Comparison of ENCODE assay signal across 8 cellular contexts in genomic region chr16:58501242-58502131, GRCh38. TPM values are rescaled to one million over a fixed set of nuclear protein-coding genes. Genes with fewer than 3 reads are reported as not detected.
DNase-seq lines count a peak whose midpoint lies in the region; FAIRE-seq and TF ChIP-seq lines count a peak whose summit lies in the region.

No MANE protein-coding gene starts in this region.

- no peaks in the 10 kb centered on the region for H3K9me3 Mint-ChIP-seq in activated T-cell treated with anti-CD3 and anti-CD28 coated beads, Interleukin-2, amount 50 U/mL, for 24 hours

- no peaks in the 10 kb centered on the region for H3K36me3 Mint-ChIP-seq in activated T-cell treated with anti-CD3 and anti-CD28 coated beads, Interleukin-2, amount 50 U/mL, for 24 hours (ENCODE audit: low read depth)

- TF ChIP-seq CTCF in AG10803 (conservative IDR thresholded peaks at IDR 0.05; ENCODE audit: low read length): no peak
- no peak for TF ChIP-seq CTCF in fibroblast of villous mesenchyme (IDR thresholded peaks at IDR 0.05; ENCODE audit: insufficient read depth, low read depth, low read length)
- no peak for TF ChIP-seq CTCF in PC-9 (conservative IDR thresholded peaks at IDR 0.05)

- no peaks in the 10 kb centered on the region for H3K9me2 ChIP-seq in PC-9 (ENCODE audit: insufficient read depth)

- POLR2A ChIA-PET in PC-9 (lab: Charles Lee; ENCODE audit: unreplicated experiment): no interaction called here

- peaks cover 24% of the 10 kb centered on the region for H3K27me3 Mint-ChIP-seq in activated T-cell treated with anti-CD3 and anti-CD28 coated beads, Interleukin-2, amount 50 U/mL, for 24 hours

- DNase-seq in AG10803 (ENCODE audit: low read depth) (no peak), NCI-H128 (lab: John Stamatoyannopoulos, UW; ENCODE audit: unreplicated experiment) (peak; percentile 32), fibroblast of villous mesenchyme (ENCODE audit: low read depth) (no peak), H54 (ENCODE audit: insufficient read length, low spot score) (no peak), PC-9 (no peak), NCI-H446 treated with DMSO at 0.1 percent for 48 hours (lab: John Stamatoyannopoulos, UW) (no peak)
- DNase-seq in activated T-cell treated with anti-CD3 and anti-CD28 coated beads, Interleukin-2, amount 50 U/mL, for 24 hours: peak; percentile 70

- TF ChIP-seq POLR2A in H54 (IDR thresholded peaks at IDR 0.05; ENCODE audit: low read depth, low read length): no peak

- peak overlapping the region; percentile 68 for H3K4me3 Mint-ChIP-seq in activated T-cell treated with anti-CD3 and anti-CD28 coated beads, Interleukin-2, amount 50 U/mL, for 24 hours

- no peak overlapping the region for H3K27ac ChIP-seq in PC-9

- H2AFZ ChIP-seq in neuron (ENCODE audit: low read depth, low read length): no peak overlapping the region
- H2AFZ ChIP-seq in PC-9: no peak overlapping the region

- no peak overlapping the region for H3K27ac Mint-ChIP-seq in activated T-cell treated with anti-CD3 and anti-CD28 coated beads, Interleukin-2, amount 50 U/mL, for 24 hours

- no peaks in the 10 kb centered on the region for H4K20me1 ChIP-seq in PC-9 (ENCODE audit: insufficient read depth)

- H3K4me1 ChIP-seq in neuron (ENCODE audit: insufficient read depth, low read length) (peaks cover 24% of the 10 kb centered on the region), PC-9 (replicated peaks; ENCODE audit: insufficient read depth) (0 out of 2 replicates have a peak, but pooled peaks cover 7% of the 10 kb centered on the region)

- BruUV-seq in PC-9 (replicated peaks; lab: Mats Ljungman, UMichigan): no TSS peak

- peaks cover 17% of the 10 kb centered on the region for H3K36me3 ChIP-seq in neuron (ENCODE audit: insufficient read depth, low read length)
- no peaks in the 10 kb centered on the region for H3K36me3 ChIP-seq in PC-9 (ENCODE audit: low read depth)

- H3K9me3 ChIP-seq in neuron (ENCODE audit: low read length) (no peaks in the 10 kb centered on the region), PC-9 (ENCODE audit: insufficient read depth, low read depth) (no peaks in the 10 kb centered on the region)

- intact Hi-C loops in PC-9 (cut with micrococcal nuclease; ENCODE audit: unreplicated experiment): no loop called here

- no peak for FAIRE-seq in H54 (lab: Jason Lieb, UNC)

- no peaks in the 10 kb centered on the region for H3K79me2 ChIP-seq in PC-9 (ENCODE audit: low read depth)

- CTCF ChIA-PET in PC-9 (lab: Charles Lee): no interaction called here

- H3K4me3 ChIP-seq in AG10803 (ENCODE audit: low read length) (peak overlapping the region; percentile 34), fibroblast of villous mesenchyme (ENCODE audit: low read depth, low read length) (peak overlapping the region; percentile 34), neuron (ENCODE audit: low read length) (peak overlapping the region; percentile 69), PC-9 (no peak overlapping the region)

- H3K27me3 ChIP-seq in neuron (ENCODE audit: insufficient read depth, low read length) (no peaks in the 10 kb centered on the region), PC-9 (ENCODE audit: insufficient read depth, low read depth) (no peaks in the 10 kb centered on the region)

- H3K4me2 ChIP-seq in PC-9: no peak overlapping the region

- H3K4me1 Mint-ChIP-seq in activated T-cell treated with anti-CD3 and anti-CD28 coated beads, Interleukin-2, amount 50 U/mL, for 24 hours (ENCODE audit: low read depth): peaks cover 15% of the 10 kb centered on the region

- peaks cover 13% of the 10 kb centered on the region; the same call in 1 of the 2 replicates for H3F3A ChIP-seq in PC-9 (ENCODE audit: insufficient read depth, low read depth)

RNA-seq across cellular contexts. Expression of gene NDRG4, which starts 1.5 kb away (rescaled TPM):
- total RNA-seq in fibroblast of villous mesenchyme: 8.6 and 15.1 TPM in 2 replicates
- 4.8 and 6.0 TPM in 2 replicates for total RNA-seq in PC-9 (2021)

RNA-seq across cellular contexts. Expression of gene SETD6, which starts 13.8 kb away (rescaled TPM):
- total RNA-seq in fibroblast of villous mesenchyme: 8.2 and 8.7 TPM in 2 replicates
- total RNA-seq in PC-9 (2021): 19.2 and 21.4 TPM in 2 replicates

Comparison
In these comparisons a context has a peak if more than half of its experiments do, and no peak if none do; other contexts are left out.
1. DNase-seq: peak in NCI-H128 (single experiment) and activated T-cell treated with anti-CD3 and anti-CD28 coated beads, Interleukin-2, amount 50 U/mL, for 24 hours (single experiment); none in AG10803 (single experiment), fibroblast of villous mesenchyme (single experiment), H54 (single experiment), PC-9 (0 of 2) and NCI-H446 treated with DMSO at 0.1 percent for 48 hours (single experiment).